6 cellular contexts compared by ENCODE assay signal in genomic region chr21:45661913-45662622, GRCh38. TPM values are rescaled to one million over a fixed set of nuclear protein-coding genes. Genes with fewer than 3 reads are reported as not detected.
DNase-seq lines count a peak whose midpoint lies in the region; ATAC-seq, FAIRE-seq and TF ChIP-seq lines count a peak whose summit lies in the region.
"Not testable (repeated sequence)": the region's sequence is repeated elsewhere in the genome, so short reads cannot be mapped to it uniquely, and the experiment has no call there.

No MANE protein-coding gene starts in this region.

- not testable (repeated sequence) for BruUV-seq in IMR-90 (replicated peaks; lab: Mats Ljungman, UMichigan); PC-3 (replicated peaks; lab: Mats Ljungman, UMichigan); MCF 10A (replicated peaks; lab: Mats Ljungman, UMichigan)

- not testable (repeated sequence) for H3K23ac ChIP-seq in IMR-90 (ENCODE audit: low read depth, low read length)

- H3K9me1 ChIP-seq in IMR-90 (ENCODE audit: insufficient read depth, low read length): not testable (repeated sequence)

- not testable (repeated sequence) for H2AK5ac ChIP-seq in IMR-90 (ENCODE audit: low read depth, low read length)

- not testable (repeated sequence) for H4K5ac ChIP-seq in IMR-90 (ENCODE audit: low read depth, low read length)

- not testable (repeated sequence) for H2BK15ac ChIP-seq in IMR-90 (ENCODE audit: low read depth, low read length)

- in situ Hi-C loops in IMR-90 (cut with MboI; ENCODE audit: low sequenced_read_pairs): not testable (repeated sequence)

- not testable (repeated sequence) for H2AK9ac ChIP-seq in IMR-90 (replicated peaks; ENCODE audit: low read depth, low read length, poor library complexity)

- H3K9ac ChIP-seq in IMR-90 (ENCODE audit: low read depth, low read length); PC-3 (ENCODE audit: low read length); kidney (ENCODE audit: low read length in 2 of 2): not testable (repeated sequence)

- H3K4me1 Mint-ChIP-seq in MCF 10A (ENCODE audit: insufficient read depth, unreplicated experiment): not testable (repeated sequence)

- not testable (repeated sequence) for H3K9me2 ChIP-seq in PC-3 (replicated peaks; ENCODE audit: low read length)

- H3K4me2 ChIP-seq in IMR-90 (ENCODE audit: low read depth, low read length); PC-3 (ENCODE audit: low read length): not testable (repeated sequence)

- dilution Hi-C loops in IMR-90 (cut with HindIII; ENCODE audit: low sequenced_read_pairs, unreplicated experiment): not testable (repeated sequence)

- ATAC-seq in IMR-90 (ENCODE audit: low read depth): not testable (repeated sequence)
- ATAC-seq in PC-3: peak; percentile 35; the same call in 1 of the 2 replicates

- FAIRE-seq in kidney (lab: Jason Lieb, UNC): peak; percentile 50

- H2BK5ac ChIP-seq in IMR-90 (ENCODE audit: low read depth, low read length, poor library complexity, severe bottlenecking): not testable (repeated sequence)

- not testable (repeated sequence) for H3K27me3 ChIP-seq in IMR-90 (ENCODE audit: control insufficient read depth, insufficient read depth, low read length); PC-3 (ENCODE audit: low read length); stomach

- TF ChIP-seq CTCF in IMR-90 (conservative IDR thresholded peaks at IDR 0.05; ENCODE audit: low read depth, low read length); PC-3 (conservative IDR thresholded peaks at IDR 0.05; ENCODE audit: low read depth, low read length); VCaP (conservative IDR thresholded peaks at IDR 0.05); MCF 10A (IDR thresholded peaks at IDR 0.05; ENCODE audit: unreplicated experiment); kidney (IDR thresholded peaks at IDR 0.05; ENCODE audit: borderline replicate concordance, extremely low read depth, insufficient read depth); stomach (IDR thresholded peaks at IDR 0.05): not testable (repeated sequence)

- H3K56ac ChIP-seq in IMR-90 (ENCODE audit: extremely low read depth, insufficient read depth, low read length): not testable (repeated sequence)

- not testable (repeated sequence) for TF ChIP-seq EP300 in stomach (IDR thresholded peaks at IDR 0.05)

- H2BK20ac ChIP-seq in IMR-90 (ENCODE audit: low read depth, low read length): not testable (repeated sequence)

- POLR2A ChIA-PET in IMR-90 (lab: Charles Lee; ENCODE audit: unreplicated experiment); PC-3 (lab: Charles Lee; ENCODE audit: unreplicated experiment): not testable (repeated sequence)
- POLR2A ChIA-PET in MCF 10A (lab: Yijun Ruan, JAX): interaction anchor here (0.6 kb wide), 1 partner anchor 41 kb away, joined by 3 read pairs; no protein-coding TSS in a partner anchor

- DNase-seq in IMR-90, kidney: not testable (repeated sequence)
- DNase-seq in PC-3 (peak; percentile 22), MCF 10A (ENCODE audit: unreplicated experiment) (peak; percentile 54), stomach (peak; percentile 30)

- H4K91ac ChIP-seq in IMR-90 (ENCODE audit: insufficient read depth, low read depth, low read length): not testable (repeated sequence)

- not testable (repeated sequence) for H3K27ac ChIP-seq in IMR-90 (ENCODE audit: insufficient read depth, low read length); PC-3 (ENCODE audit: low read length); kidney (ENCODE audit: low read depth in 2 of 2, low read length in 2 of 2); stomach
- H3K27ac ChIP-seq in VCaP: peak overlapping the region; percentile 59

- intact Hi-C loops in IMR-90 (cut with micrococcal nuclease); PC-3 (cut with micrococcal nuclease); MCF 10A (cut with micrococcal nuclease); kidney (cut with DNase I); stomach (cut with DNase I; ENCODE audit: low total_unique reads): not testable (repeated sequence)

- H3F3A ChIP-seq in PC-3 (ENCODE audit: low read length, unreplicated experiment): not testable (repeated sequence)

- not testable (repeated sequence) for H3K79me2 ChIP-seq in PC-3 (ENCODE audit: low read length)

- H3K36me3 ChIP-seq in IMR-90 (ENCODE audit: control insufficient read depth, insufficient read depth, low read length); PC-3 (ENCODE audit: low read depth, low read length); kidney (ENCODE audit: control insufficient read depth in 1 of 2, insufficient read depth in 2 of 2, low read length in 2 of 2); stomach: not testable (repeated sequence)

- H3K4me3 ChIP-seq in IMR-90 (ENCODE audit: insufficient read depth, low read depth, low read length); PC-3 (ENCODE audit: low read length); kidney (ENCODE audit: low read length in 2 of 2); stomach: not testable (repeated sequence)

- not testable (repeated sequence) for H3K4me3 Mint-ChIP-seq in MCF 10A (ENCODE audit: unreplicated experiment)

- H2AFZ ChIP-seq in IMR-90 (replicated peaks; ENCODE audit: low read length, poor library complexity); PC-3 (ENCODE audit: low read length): not testable (repeated sequence)

- H3K4ac ChIP-seq in IMR-90 (ENCODE audit: low read depth, low read length): not testable (repeated sequence)

- H3K79me1 ChIP-seq in IMR-90 (ENCODE audit: low read depth in 1 of 2, low read length in 2 of 2): not testable (repeated sequence)

- not testable (repeated sequence) for H3K4me1 ChIP-seq in IMR-90 (ENCODE audit: control insufficient read depth, insufficient read depth, low read length); PC-3 (ENCODE audit: insufficient read depth, low read length); kidney (ENCODE audit: control insufficient read depth in 1 of 2, insufficient read depth in 1 of 2, low read depth in 1 of 2, low read length in 2 of 2); stomach

- H3K27me3 Mint-ChIP-seq in MCF 10A (ENCODE audit: insufficient read depth, unreplicated experiment): not testable (repeated sequence)

- no CpG with 5 or more reads among the region's 4 CpGs for WGBS in IMR-90 (ENCODE audit: extremely low coverage in 2 of 2, insufficient read length in 1 of 2), 2 experiments
- 63 to 80% (median 70%) methylated on average over 4 of the region's 4 CpGs for WGBS in stomach, 5 donors

- not testable (repeated sequence) for H3K18ac ChIP-seq in IMR-90 (ENCODE audit: low read depth, low read length)

- H3K27ac Mint-ChIP-seq in MCF 10A (ENCODE audit: low read depth, unreplicated experiment): not testable (repeated sequence)

- TF ChIP-seq POLR2A in IMR-90 (IDR thresholded peaks at IDR 0.05; ENCODE audit: low read depth, low read length); stomach (IDR thresholded peaks at IDR 0.05): not testable (repeated sequence)

- peaks cover 17% of the 10 kb centered on the region for H3K9me3 Mint-ChIP-seq in MCF 10A (ENCODE audit: unreplicated experiment)

- not testable (repeated sequence) for H3K9me3 ChIP-seq in IMR-90 (ENCODE audit: control insufficient read depth, insufficient read depth, low read length); PC-3 (ENCODE audit: low read length); kidney (ENCODE audit: control insufficient read depth in 1 of 2, low read length in 2 of 2)
- H3K9me3 ChIP-seq in stomach: peaks cover 0 to 20% (median 12%) of the 10 kb centered on the region in 4 donors

- H2BK120ac ChIP-seq in IMR-90 (ENCODE audit: low read depth, low read length): not testable (repeated sequence)

- H4K20me1 ChIP-seq in IMR-90 (ENCODE audit: insufficient read depth, low read length); PC-3 (ENCODE audit: low read length): not testable (repeated sequence)

- H3K36me3 Mint-ChIP-seq in MCF 10A (ENCODE audit: insufficient read depth, unreplicated experiment): not testable (repeated sequence)

- not testable (repeated sequence) for H4K8ac ChIP-seq in IMR-90 (ENCODE audit: low read depth in 2 of 2, low read length in 2 of 2)

- H3K14ac ChIP-seq in IMR-90 (replicated peaks; ENCODE audit: low read depth, low read length): not testable (repeated sequence)

- CTCF ChIA-PET in IMR-90 (lab: Yijun Ruan, JAX); PC-3 (lab: Charles Lee): not testable (repeated sequence)
- CTCF ChIA-PET in MCF 10A (lab: Yijun Ruan, JAX): interaction anchor here (0.6 kb wide), 1 partner anchor 62 kb away, joined by 6 read pairs; no protein-coding TSS in a partner anchor

- not testable (repeated sequence) for TF ChIP-seq RAD21 in IMR-90 (IDR thresholded peaks at IDR 0.05; ENCODE audit: low read length)

TF ChIP-seq in IMR-90, 13 proteins besides CTCF, POLR2A, EP300 and RAD21:
- TF ChIP-seq MAFK (IDR thresholded peaks at IDR 0.05; ENCODE audit: low read depth, low read length): peak; percentile 92

RNA-seq across cellular contexts. Expression of gene PCBP3, which starts 18.5 kb away (rescaled TPM):
- 2.5 and 2.9 TPM in 2 replicates for total RNA-seq in IMR-90 (2012; rRNA removed)
- 3.7 and 3.9 TPM in 2 replicates for polyA plus RNA-seq in IMR-90 (2012; rRNA removed)
- 4.4 and 7.4 TPM in 2 replicates for polyA plus RNA-seq in IMR-90 (2012; cell fraction: cytosol; rRNA removed)
- polyA plus RNA-seq in IMR-90 (2012; cell fraction: nucleus; rRNA removed; ENCODE audit: low replicate concordance): 8.7 and 10.4 TPM in 2 replicates
- 2.4 and 3.0 TPM in 2 replicates for total RNA-seq in PC-3 (2014; rRNA removed)
- total RNA-seq in MCF 10A (2022): 3.7 and 6.6 TPM in 2 replicates
- total RNA-seq in kidney: 5.4 TPM
- 2.3 TPM for polyA plus RNA-seq in kidney (ENCODE audit: insufficient read depth, low read depth, low replicate concordance)
- total RNA-seq in stomach: 10 to 100 TPM in 1 of 5 donors, 1 to 10 TPM in 1, not detected in 3; 4.2 to 10.9 TPM
- 1 to 10 TPM; 1.8 to 3.3 (median 2.4) TPM for polyA plus RNA-seq in stomach
